1 cellular context compared by ENCODE assay signal in genomic region chr9:129497837-129498450, GRCh38.
TF ChIP-seq lines count a peak whose summit lies in the region.

No MANE protein-coding gene starts in this region.

TF ChIP-seq in A549, 52 proteins besides CTCF, POLR2A, EP300 and RAD21 (continued from another document):
- no peak for TF ChIP-seq HMGXB4 (CRISPR knock-in tag; IDR thresholded peaks at IDR 0.05; ENCODE audit: borderline replicate concordance)
- peak; percentile 33 for TF ChIP-seq MAX (IDR thresholded peaks at IDR 0.05)
- no peak for TF ChIP-seq ZNF302 (CRISPR knock-in tag; IDR thresholded peaks at IDR 0.05)
